ENCODE assay signal across 31 cellular contexts in the genomic region with DNA sequence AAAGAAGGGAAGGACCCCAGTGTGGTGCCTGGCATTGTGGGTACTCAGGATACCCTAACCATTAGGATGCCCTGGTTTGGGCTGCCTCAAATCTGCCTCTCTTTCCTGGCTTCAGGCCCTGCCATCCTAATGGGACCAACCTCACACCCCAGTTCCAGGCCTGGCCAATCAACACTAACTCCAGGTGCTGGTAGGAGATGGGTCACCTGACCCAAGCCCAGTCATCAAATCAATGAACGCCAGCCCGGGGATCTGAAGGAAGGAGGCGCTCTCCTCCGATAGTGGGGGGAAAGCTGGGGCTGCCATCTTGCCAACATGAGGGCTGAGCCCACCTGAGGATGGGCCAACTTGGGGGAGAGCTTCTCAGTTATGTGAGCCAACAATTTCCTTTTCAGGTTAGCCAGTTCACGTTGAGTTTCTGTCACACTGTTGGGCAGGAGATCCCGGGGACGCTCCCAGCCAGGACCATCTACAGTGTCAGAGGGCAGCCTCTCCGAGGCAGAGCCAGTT. TPM values are rescaled to one million over a fixed set of nuclear protein-coding genes. Genes with fewer than 3 reads are reported as not detected.
"Had no signal": no experiment of that assay in that cellular context is flagged by ENCODE, and none has a peak within 500 bp of the region (broad histone marks: within the 10 kb centered on the region; RNA-seq: fewer than 3 reads in every experiment).

No MANE protein-coding gene starts in this region.

- H3K9me3 Mint-ChIP-seq: immature natural killer cell; mesothelial cell of epicardium; naive B cell; natural killer cell treated with Interleukin-12 subunit alpha and Interleukin-12 subunit beta and Interleukin-15 and Interleukin-18, amount 100 ng/mL, for 72 hours; neural crest cell; stimulated activated memory B cell treated with anti-CD40 and anti-IgM and Interleukin-4, amounts not matched to agents 10 μg/mL and 1 μg/mL and 100 μg/mL, for 72 hours; stimulated activated naive CD8-positive, alpha-beta T cell treated with anti-CD3 and anti-CD28 coated beads, Interleukin-15, Interleukin-2, amounts not matched to agents 100 ng/mL and 50 ng/mL, for 24 hours had no signal

- H3K36me3 ChIP-seq: colonic mucosa, right atrium auricular region, vagina had no signal

- H3K4me3 ChIP-seq: colonic mucosa, esophagus squamous epithelium, mucosa of descending colon, right atrium auricular region, smooth muscle cell, suprapubic skin, vagina had no signal

- ATAC-seq: left lobe of liver; mucosa of descending colon; natural killer cell treated with Interleukin-12 subunit alpha and Interleukin-12 subunit beta and Interleukin-15 and Interleukin-18, amount 100 ng/mL, for 72 hours; sciatic nerve; stimulated activated memory B cell treated with anti-CD40 and anti-IgM and Interleukin-4, amounts not matched to agents 10 μg/mL and 1 μg/mL and 100 μg/mL, for 72 hours had no signal

- H3K9me3 ChIP-seq: colonic mucosa, esophagus squamous epithelium, mucosa of descending colon, neutrophil, right atrium auricular region, suprapubic skin, vagina had no signal

- H3K36me3 Mint-ChIP-seq: mesothelial cell of epicardium had no signal

- H3K27ac Mint-ChIP-seq: mesothelial cell of epicardium; naive B cell; natural killer cell treated with Interleukin-12 subunit alpha and Interleukin-12 subunit beta and Interleukin-15 and Interleukin-18, amount 100 ng/mL, for 72 hours; progenitor cell of endocrine pancreas; stimulated activated memory B cell treated with anti-CD40 and anti-IgM and Interleukin-4, amounts not matched to agents 10 μg/mL and 1 μg/mL and 100 μg/mL, for 72 hours had no signal

- H3K4me3 Mint-ChIP-seq: immature natural killer cell; mesothelial cell of epicardium; naive B cell; natural killer cell treated with Interleukin-12 subunit alpha and Interleukin-12 subunit beta and Interleukin-15 and Interleukin-18, amount 100 ng/mL, for 72 hours; neural crest cell; stimulated activated memory B cell treated with anti-CD40 and anti-IgM and Interleukin-4, amounts not matched to agents 10 μg/mL and 1 μg/mL and 100 μg/mL, for 72 hours; stimulated activated naive CD8-positive, alpha-beta T cell treated with anti-CD3 and anti-CD28 coated beads, Interleukin-15, Interleukin-2, amounts not matched to agents 100 ng/mL and 50 ng/mL, for 24 hours had no signal

- H2AFZ ChIP-seq: parathyroid adenoma had no signal

- DNase-seq: colonic mucosa; dermis blood vessel endothelial cell; effector memory CD4-positive, alpha-beta T cell; erythroblast; esophagus squamous epithelium; foreskin melanocyte; glutamatergic neuron; hypothalamus; immature natural killer cell; islet precursor cell; mesenchymal stem cell; naive B cell; stimulated activated CD4-positive, alpha-beta T cell treated with anti-CD3 and anti-CD28 coated beads, Interleukin-2, amount 100 ng/mL, for 24 hours; stimulated activated CD4-positive, alpha-beta T cell treated with anti-CD3 and anti-CD28 coated beads, Interleukin-4, amount 100 ng/mL, for 24 hours; trophoblast cell had no signal

- H3K4me1 Mint-ChIP-seq: mesothelial cell of epicardium, neural crest cell had no signal

- H3K79me2 ChIP-seq: parathyroid adenoma had no signal

- H3K4me2 ChIP-seq: smooth muscle cell had no signal

- H3K4me1 ChIP-seq: colonic mucosa, esophagus squamous epithelium, parathyroid adenoma, right atrium auricular region, suprapubic skin, vagina had no signal

- H3K27me3 Mint-ChIP-seq: naive B cell; natural killer cell treated with Interleukin-12 subunit alpha and Interleukin-12 subunit beta and Interleukin-15 and Interleukin-18, amount 100 ng/mL, for 72 hours; stimulated activated memory B cell treated with anti-CD40 and anti-IgM and Interleukin-4, amounts not matched to agents 10 μg/mL and 1 μg/mL and 100 μg/mL, for 72 hours; stimulated activated naive CD8-positive, alpha-beta T cell treated with anti-CD3 and anti-CD28 coated beads, Interleukin-15, Interleukin-2, amounts not matched to agents 100 ng/mL and 50 ng/mL, for 24 hours had no signal

- H3K27ac ChIP-seq: colonic mucosa, esophagus squamous epithelium, neutrophil, parathyroid adenoma, right atrium auricular region, suprapubic skin, vagina had no signal

- H3K27me3 ChIP-seq: colonic mucosa, neutrophil, right atrium auricular region, vagina had no signal

RNA-seq across cellular contexts. Expression of a gene that starts 12.7 kb away (rescaled TPM):
- total RNA-seq: smooth muscle cell had no signal

RNA-seq across cellular contexts. Expression of a gene that starts 46.2 kb away (rescaled TPM):
- total RNA-seq: esophagus squamous epithelium, lung microvascular endothelial cell, right atrium auricular region, vagina had no signal
